ENCODE assay signal across 10 cellular contexts in the genomic region with DNA sequence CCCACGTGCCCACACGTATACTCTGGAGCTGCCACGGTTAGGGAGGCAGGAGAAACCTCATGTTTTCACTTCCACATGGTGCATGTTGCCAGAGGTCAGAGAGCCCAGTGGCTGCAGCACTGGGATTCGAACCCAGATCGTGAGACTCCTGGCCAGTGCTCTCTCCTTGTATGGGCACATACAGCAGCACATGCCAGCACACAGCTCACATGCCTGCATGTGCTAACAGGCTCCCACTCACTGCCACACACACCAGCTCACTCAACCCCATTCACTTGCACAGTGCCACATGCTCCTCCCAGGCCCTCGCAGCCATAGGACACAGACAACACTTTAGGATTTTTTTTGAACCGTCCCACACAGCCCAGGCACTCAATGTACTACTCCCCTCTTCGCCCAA. TPM values are rescaled to one million over a fixed set of nuclear protein-coding genes. Genes with fewer than 3 reads are reported as not detected.
DNase-seq lines count a peak whose midpoint lies in the region; ATAC-seq and TF ChIP-seq lines count a peak whose summit lies in the region.
"Had no signal": no experiment of that assay in that cellular context is flagged by ENCODE, and none has a peak within 500 bp of the region (broad histone marks: within the 10 kb centered on the region; RNA-seq: fewer than 3 reads in every experiment).

No MANE protein-coding gene starts in this region.

- H3K9me3 Mint-ChIP-seq in natural killer cell treated with Interleukin-12 subunit alpha and Interleukin-12 subunit beta and Interleukin-15 and Interleukin-18, amount 100 ng/mL, for 72 hours = no peaks in the 10 kb centered on the region

- no peaks in the 10 kb centered on the region for H3K36me3 ChIP-seq in SJCRH30
- no peaks in the 10 kb centered on the region for H3K36me3 ChIP-seq in gastroesophageal sphincter
- no peaks in the 10 kb centered on the region for H3K36me3 ChIP-seq in H7 (replicated peaks; ENCODE audit: control insufficient read depth, insufficient read depth, low read length)
- H3K36me3 ChIP-seq: ovary had no signal

- intact Hi-C loops in sciatic nerve (cut with DNase I) = no loop called here

- peaks cover 40% of the 10 kb centered on the region for H3K4me1 ChIP-seq in SJCRH30
- peaks cover 21 to 100% (median 68%) of the 10 kb centered on the region in 3 donors for H3K4me1 ChIP-seq in gastroesophageal sphincter

- H3K27me3 Mint-ChIP-seq in natural killer cell treated with Interleukin-12 subunit alpha and Interleukin-12 subunit beta and Interleukin-15 and Interleukin-18, amount 100 ng/mL, for 72 hours = no peaks in the 10 kb centered on the region

- no peak for TF ChIP-seq CTCF in gastroesophageal sphincter (IDR thresholded peaks at IDR 0.05)

- 40 to 44% methylated on average over 3 to 4 of the region's 8 CpGs for WGBS in gastroesophageal sphincter (ENCODE audit: low coverage in 1 of 2), 2 donors

- ATAC-seq in gastroesophageal sphincter (peak; percentile 4), sciatic nerve (peak; percentile 49), GM18861 (IDR thresholded peaks at IDR 0.05; ENCODE audit: unreplicated experiment) (no peak)
- no peak for ATAC-seq in natural killer cell treated with Interleukin-12 subunit alpha and Interleukin-12 subunit beta and Interleukin-15 and Interleukin-18, amount 100 ng/mL, for 72 hours

- H3K4me1 Mint-ChIP-seq in natural killer cell treated with Interleukin-12 subunit alpha and Interleukin-12 subunit beta and Interleukin-15 and Interleukin-18, amount 100 ng/mL, for 72 hours (ENCODE audit: low read depth in 2 of 2) = peaks cover 11 to 12% of the 10 kb centered on the region in 2 donors

- H3K36me3 Mint-ChIP-seq in natural killer cell treated with Interleukin-12 subunit alpha and Interleukin-12 subunit beta and Interleukin-15 and Interleukin-18, amount 100 ng/mL, for 72 hours = no peaks in the 10 kb centered on the region

- TF ChIP-seq EP300 in gastroesophageal sphincter (IDR thresholded peaks at IDR 0.05) = no peak

- H3K4me3 Mint-ChIP-seq in natural killer cell treated with Interleukin-12 subunit alpha and Interleukin-12 subunit beta and Interleukin-15 and Interleukin-18, amount 100 ng/mL, for 72 hours = no peak overlapping the region

- TF ChIP-seq POLR2A in gastroesophageal sphincter (IDR thresholded peaks at IDR 0.05) = no peak

- peak overlapping the region in 1 of 2 donors; percentile 9 for H3K27ac Mint-ChIP-seq in natural killer cell treated with Interleukin-12 subunit alpha and Interleukin-12 subunit beta and Interleukin-15 and Interleukin-18, amount 100 ng/mL, for 72 hours

- H3K4me3 ChIP-seq in SJCRH30 (no peak overlapping the region), gastroesophageal sphincter (no peak overlapping the region), H7 (ENCODE audit: insufficient read depth, low read depth, low read length) (no peak overlapping the region)
- H3K4me3 ChIP-seq: ovary had no signal

- no peaks in the 10 kb centered on the region for H3K9me3 ChIP-seq in SJCRH30 (replicated peaks)
- no peaks in the 10 kb centered on the region for H3K9me3 ChIP-seq in gastroesophageal sphincter
- H3K9me3 ChIP-seq: ovary had no signal

- DNase-seq in GM03348 (ENCODE audit: low spot score) = peak; percentile 29
- no peak for DNase-seq in SJCRH30
- no peak for DNase-seq in sciatic nerve (ENCODE audit: low spot score)
- no peak for DNase-seq in inferior parietal cortex (ENCODE audit: extremely low spot score)
- no peak for DNase-seq in H7
- no peak for DNase-seq in natural killer cell treated with Interleukin-12 subunit alpha and Interleukin-12 subunit beta and Interleukin-15 and Interleukin-18, amount 100 ng/mL, for 72 hours (ENCODE audit: low spot score)
- DNase-seq: stimulated activated naive CD4-positive, alpha-beta T cell had no signal

- H3K27ac ChIP-seq in SJCRH30 (peak overlapping the region; percentile 94), gastroesophageal sphincter (peak overlapping the region; percentile 84 to 100 (median 94))

- H3K27me3 ChIP-seq in SJCRH30 (no peaks in the 10 kb centered on the region), gastroesophageal sphincter (no peaks in the 10 kb centered on the region), H7 (ENCODE audit: control insufficient read depth, insufficient read depth, low read length) (no peaks in the 10 kb centered on the region)
- H3K27me3 ChIP-seq: ovary had no signal

RNA-seq across cellular contexts. Expression of a gene that starts 49.5 kb away (rescaled TPM):
- total RNA-seq in SJCRH30 (2014; rRNA removed; shearing (Covaris generic)) = 28.4 and 36.5 TPM in 2 replicates
- total RNA-seq in gastroesophageal sphincter = 10 to 100 TPM; 23.0 to 24.8 (median 24.5) TPM
- total RNA-seq in sciatic nerve = 27.1 TPM
- total RNA-seq in H7 (2014; rRNA removed; shearing (Covaris generic)) = 56.1 and 65.9 TPM in 2 replicates
- 10 to 100 TPM; 55.3 to 65.0 TPM for total RNA-seq in natural killer cell treated with Interleukin-12 subunit alpha and Interleukin-12 subunit beta and Interleukin-15 and Interleukin-18, amount 100 ng/mL, for 72 hours

RNA-seq across cellular contexts. Expression of a gene that starts 55.8 kb away (rescaled TPM):
- 11.6 and 14.4 TPM in 2 replicates for total RNA-seq in SJCRH30 (2014; rRNA removed; shearing (Covaris generic))
- total RNA-seq in gastroesophageal sphincter = 10 to 100 TPM; 35.7 to 60.3 (median 45.6) TPM
- 44.3 TPM for total RNA-seq in sciatic nerve
- total RNA-seq in H7 (2014; rRNA removed; shearing (Covaris generic)) = 8.1 and 13.9 TPM in 2 replicates
- under 1 TPM in 1 of 2 donors, not detected in 1; 0.19 TPM for total RNA-seq in natural killer cell treated with Interleukin-12 subunit alpha and Interleukin-12 subunit beta and Interleukin-15 and Interleukin-18, amount 100 ng/mL, for 72 hours

Comparison
In these comparisons a context has a peak if more than half of its experiments do, and no peak if none do; other contexts are left out.
1. ATAC-seq: peak in gastroesophageal sphincter (single experiment) and sciatic nerve (single experiment); none in GM18861 (single experiment) and natural killer cell treated with Interleukin-12 subunit alpha and Interleukin-12 subunit beta and Interleukin-15 and Interleukin-18, amount 100 ng/mL, for 72 hours (0 of 2).